Comparison of ENCODE assay signal across 10 cellular contexts in the genomic region with DNA sequence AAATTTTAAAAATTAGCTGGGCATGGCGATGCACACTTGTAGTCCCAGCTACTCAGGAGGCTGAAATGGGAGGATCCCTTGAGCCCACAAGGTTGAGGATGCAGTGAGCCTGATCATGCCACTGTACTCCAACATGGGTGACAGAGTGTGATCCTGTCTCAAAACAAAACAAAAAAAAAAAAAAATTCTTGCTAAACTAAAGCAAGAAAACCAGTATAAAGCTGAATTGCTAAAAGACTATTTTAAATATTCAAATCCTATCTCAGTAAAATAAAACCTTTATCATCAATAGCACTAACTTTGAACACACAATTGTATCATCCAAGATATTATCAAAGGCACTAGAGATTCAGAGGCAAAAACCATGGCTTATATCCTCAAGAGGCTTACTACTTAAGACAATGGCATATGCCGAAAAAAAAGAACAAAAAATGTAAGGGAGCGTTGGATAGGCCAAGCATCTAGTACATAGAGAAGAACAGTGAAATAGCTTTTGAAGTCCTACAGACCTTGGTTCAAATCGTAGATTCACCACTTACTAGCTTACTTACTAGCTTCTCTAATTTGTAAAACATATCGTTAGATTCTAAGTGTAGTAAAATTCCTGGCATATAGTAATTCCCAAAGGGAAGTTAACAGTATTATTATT. TPM values are rescaled to one million over a fixed set of nuclear protein-coding genes. Genes with fewer than 3 reads are reported as not detected.
DNase-seq lines count a peak whose midpoint lies in the region; ATAC-seq lines count a peak whose summit lies in the region.
"Had no signal": no experiment of that assay in that cellular context is flagged by ENCODE, and none has a peak within 500 bp of the region (broad histone marks: within the 10 kb centered on the region; RNA-seq: fewer than 3 reads in every experiment).

No MANE protein-coding gene starts in this region.

- no peak for ATAC-seq in stimulated activated naive CD8-positive, alpha-beta T cell treated with anti-CD3 and anti-CD28 coated beads, Interleukin-15, amount 100 ng/mL, for 72 hours
- no peak for ATAC-seq in naive B cell (ENCODE audit: low read depth in 2 of 2)
- no peak for ATAC-seq in HG02840 (IDR thresholded peaks at IDR 0.05; ENCODE audit: low FRiP score, unreplicated experiment)

- H3K4me3 Mint-ChIP-seq in stimulated activated naive CD8-positive, alpha-beta T cell treated with anti-CD3 and anti-CD28 coated beads, Interleukin-15, Interleukin-2, amounts not matched to agents 100 ng/mL and 50 ng/mL, for 24 hours, result peak overlapping the region; percentile 75
- H3K4me3 Mint-ChIP-seq in stimulated activated naive CD8-positive, alpha-beta T cell treated with anti-CD3 and anti-CD28 coated beads, Interleukin-15, amount 100 ng/mL, for 72 hours, result peak overlapping the region in 1 of 2 donors; percentile 13
- H3K4me3 Mint-ChIP-seq in activated naive CD8-positive, alpha-beta T cell treated with anti-CD3 and anti-CD28 coated beads for 36 hours, result peak overlapping the region; percentile 36
- peak overlapping the region; percentile 42 to 99 (median 79) for H3K4me3 Mint-ChIP-seq in naive B cell

- H3K4me1 Mint-ChIP-seq in stimulated activated naive CD8-positive, alpha-beta T cell treated with anti-CD3 and anti-CD28 coated beads, Interleukin-15, Interleukin-2, amounts not matched to agents 100 ng/mL and 50 ng/mL, for 24 hours (ENCODE audit: low read depth), result peaks cover 76% of the 10 kb centered on the region
- H3K4me1 Mint-ChIP-seq in stimulated activated naive CD8-positive, alpha-beta T cell treated with anti-CD3 and anti-CD28 coated beads, Interleukin-15, amount 100 ng/mL, for 72 hours, result peaks cover 72% of the 10 kb centered on the region
- peaks cover 55% of the 10 kb centered on the region for H3K4me1 Mint-ChIP-seq in activated naive CD8-positive, alpha-beta T cell treated with anti-CD3 and anti-CD28 coated beads for 36 hours
- H3K4me1 Mint-ChIP-seq in naive B cell, result peaks cover 61 to 80% (median 72%) of the 10 kb centered on the region in 3 donors

- H3K27ac ChIP-seq in caudate nucleus (ENCODE audit: low read depth, low read length), result no peak overlapping the region

- no peak for DNase-seq in stimulated activated naive CD8-positive, alpha-beta T cell treated with anti-CD3 and anti-CD28 coated beads, Interleukin-15, amount 100 ng/mL, for 72 hours
- no peak for DNase-seq in activated naive CD8-positive, alpha-beta T cell treated with anti-CD3 and anti-CD28 coated beads for 36 hours
- DNase-seq in naive B cell (no peak), NCI-H510A treated with DMSO at 0.1 percent for 48 hours (lab: John Stamatoyannopoulos, UW) (no peak), HT-29 (ENCODE audit: low spot score) (no peak), caudate nucleus (lab: John Stamatoyannopoulos, UW) (no peak)
- DNase-seq: COR-L47, posterior cingulate gyrus had no signal

- no peaks in the 10 kb centered on the region for H3K9me3 Mint-ChIP-seq in stimulated activated naive CD8-positive, alpha-beta T cell treated with anti-CD3 and anti-CD28 coated beads, Interleukin-15, Interleukin-2, amounts not matched to agents 100 ng/mL and 50 ng/mL, for 24 hours
- no peaks in the 10 kb centered on the region for H3K9me3 Mint-ChIP-seq in stimulated activated naive CD8-positive, alpha-beta T cell treated with anti-CD3 and anti-CD28 coated beads, Interleukin-15, amount 100 ng/mL, for 72 hours
- H3K9me3 Mint-ChIP-seq in activated naive CD8-positive, alpha-beta T cell treated with anti-CD3 and anti-CD28 coated beads for 36 hours, result peaks cover 2% of the 10 kb centered on the region
- no peaks in the 10 kb centered on the region for H3K9me3 Mint-ChIP-seq in naive B cell

- no peaks in the 10 kb centered on the region for H3K27me3 Mint-ChIP-seq in stimulated activated naive CD8-positive, alpha-beta T cell treated with anti-CD3 and anti-CD28 coated beads, Interleukin-15, Interleukin-2, amounts not matched to agents 100 ng/mL and 50 ng/mL, for 24 hours
- H3K27me3 Mint-ChIP-seq in stimulated activated naive CD8-positive, alpha-beta T cell treated with anti-CD3 and anti-CD28 coated beads, Interleukin-15, amount 100 ng/mL, for 72 hours, result no peaks in the 10 kb centered on the region
- H3K27me3 Mint-ChIP-seq in activated naive CD8-positive, alpha-beta T cell treated with anti-CD3 and anti-CD28 coated beads for 36 hours, result no peaks in the 10 kb centered on the region
- H3K27me3 Mint-ChIP-seq in naive B cell, result no peaks in the 10 kb centered on the region

- H3K27ac Mint-ChIP-seq in stimulated activated naive CD8-positive, alpha-beta T cell treated with anti-CD3 and anti-CD28 coated beads, Interleukin-15, Interleukin-2, amounts not matched to agents 100 ng/mL and 50 ng/mL, for 24 hours, result no peak overlapping the region
- no peak overlapping the region for H3K27ac Mint-ChIP-seq in stimulated activated naive CD8-positive, alpha-beta T cell treated with anti-CD3 and anti-CD28 coated beads, Interleukin-15, amount 100 ng/mL, for 72 hours
- H3K27ac Mint-ChIP-seq in activated naive CD8-positive, alpha-beta T cell treated with anti-CD3 and anti-CD28 coated beads for 36 hours, result peak overlapping the region; percentile 50
- H3K27ac Mint-ChIP-seq in naive B cell, result peak overlapping the region; percentile 84 to 94 (median 90)

- H3K36me3 Mint-ChIP-seq in stimulated activated naive CD8-positive, alpha-beta T cell treated with anti-CD3 and anti-CD28 coated beads, Interleukin-15, Interleukin-2, amounts not matched to agents 100 ng/mL and 50 ng/mL, for 24 hours (ENCODE audit: low read depth), result peaks cover 7% of the 10 kb centered on the region
- H3K36me3 Mint-ChIP-seq in activated naive CD8-positive, alpha-beta T cell treated with anti-CD3 and anti-CD28 coated beads for 36 hours, result peaks cover 4% of the 10 kb centered on the region
- H3K36me3 Mint-ChIP-seq in naive B cell, result peaks cover 0 to 8% of the 10 kb centered on the region in 2 donors

RNA-seq across cellular contexts. Expression of a gene that starts 3.6 kb away (rescaled TPM):
- total RNA-seq in activated naive CD8-positive, alpha-beta T cell treated with anti-CD3 and anti-CD28 coated beads for 36 hours, result 10 to 100 TPM; 53.5 to 55.0 TPM
- 10 to 100 TPM; 40.6 to 76.5 (median 67.9) TPM for polyA plus RNA-seq in naive B cell (ENCODE audit: low read depth in 6 of 6)
- total RNA-seq in HT-29 (2014; rRNA removed; shearing (Covaris generic)), result 7.6 and 9.4 TPM in 2 replicates

Comparison
In these comparisons a context has a peak if more than half of its experiments do, and no peak if none do; other contexts are left out.
1. H3K27ac Mint-ChIP-seq: peak in activated naive CD8-positive, alpha-beta T cell treated with anti-CD3 and anti-CD28 coated beads for 36 hours (single experiment) and naive B cell (6 of 6); none in stimulated activated naive CD8-positive, alpha-beta T cell treated with anti-CD3 and anti-CD28 coated beads, Interleukin-15, Interleukin-2, amounts not matched to agents 100 ng/mL and 50 ng/mL, for 24 hours (single experiment) and stimulated activated naive CD8-positive, alpha-beta T cell treated with anti-CD3 and anti-CD28 coated beads, Interleukin-15, amount 100 ng/mL, for 72 hours (0 of 2).